1 cellular context compared by ENCODE assay signal in genomic region chr1:223081181-223081994, GRCh38.
TF ChIP-seq lines count a peak whose summit lies in the region.

No MANE protein-coding gene starts in this region.

TF ChIP-seq in GM23338, 12 proteins besides CTCF, POLR2A, EP300 and RAD21 (continued from another document):
- peak; percentile 58; the same call in 1 of the 2 replicates for TF ChIP-seq ZNF462 (CRISPR knock-in tag; IDR thresholded peaks at IDR 0.05)
